ENCODE assay signal across 1 cellular context in genomic region chr1:46524843-46525242, GRCh38.
TF ChIP-seq lines count a peak whose summit lies in the region.

No MANE protein-coding gene starts in this region.

TF ChIP-seq in K562, 482 proteins besides CTCF, POLR2A, EP300 and RAD21:
- no peak for TF ChIP-seq ZBTB43 (CRISPR knock-in tag; IDR thresholded peaks at IDR 0.05)
- TF ChIP-seq TRIM24 (IDR thresholded peaks at IDR 0.05), result no peak
- no peak for TF ChIP-seq GMEB1 (CRISPR knock-in tag; IDR thresholded peaks at IDR 0.05)
- TF ChIP-seq RUNX1 (IDR thresholded peaks at IDR 0.05; ENCODE audit: low read depth), result no peak
- TF ChIP-seq MEF2A (IDR thresholded peaks at IDR 0.05; ENCODE audit: control insufficient read depth, low read depth, low read length), result no peak
- TF ChIP-seq THRAP3 (IDR thresholded peaks at IDR 0.05; ENCODE audit: borderline replicate concordance), result no peak
- no peak for TF ChIP-seq ATF2 (CRISPR knock-in tag; IDR thresholded peaks at IDR 0.05)
- peak; percentile 4 for TF ChIP-seq KDM5B (IDR thresholded peaks at IDR 0.05; ENCODE audit: insufficient replicate concordance, low read depth, low read length)
- TF ChIP-seq KHSRP (IDR thresholded peaks at IDR 0.05), result no peak
- TF ChIP-seq E2F3 (CRISPR knock-in tag; IDR thresholded peaks at IDR 0.05), result no peak
- no peak for TF ChIP-seq ZNF592 (IDR thresholded peaks at IDR 0.05)
- no peak for TF ChIP-seq YBX1 (IDR thresholded peaks at IDR 0.05)
- no peak for TF ChIP-seq ZFPM2 (CRISPR knock-in tag; IDR thresholded peaks at IDR 0.05)
- no peak for TF ChIP-seq ZNF274 (IDR thresholded peaks at IDR 0.05; ENCODE audit: borderline replicate concordance, low read depth, low read length)
- TF ChIP-seq CBFB (CRISPR knock-in tag; IDR thresholded peaks at IDR 0.05), result 0 out of 2 replicates have a peak, but pooled peaks have one; percentile 31
- TF ChIP-seq DLX4 (CRISPR knock-in tag; IDR thresholded peaks at IDR 0.05), result no peak
- no peak for TF ChIP-seq HMG20B (CRISPR knock-in tag; IDR thresholded peaks at IDR 0.05)
- TF ChIP-seq TFE3 (CRISPR knock-in tag; IDR thresholded peaks at IDR 0.05), result no peak
- peak; percentile 92 for TF ChIP-seq ZNF740 (CRISPR knock-in tag; IDR thresholded peaks at IDR 0.05)
- TF ChIP-seq ZNF740 (tag; IDR thresholded peaks at IDR 0.05), result no peak
- no peak for TF ChIP-seq DMBX1 (CRISPR knock-in tag; IDR thresholded peaks at IDR 0.05; ENCODE audit: borderline replicate concordance)
- TF ChIP-seq CXXC5 (CRISPR knock-in tag; IDR thresholded peaks at IDR 0.05), result no peak
- TF ChIP-seq NR0B1 (IDR thresholded peaks at IDR 0.05; ENCODE audit: partially characterized antibody), result no peak
- TF ChIP-seq FOXA3 (CRISPR knock-in tag; conservative IDR thresholded peaks at IDR 0.05 in 1 of 2, IDR thresholded peaks at IDR 0.05 in 1 of 2), result 0 out of 4 replicates have a peak, but pooled peaks of 1 of the 2 experiments have one; percentile 6
